8 cellular contexts compared by ENCODE assay signal in the genomic region with DNA sequence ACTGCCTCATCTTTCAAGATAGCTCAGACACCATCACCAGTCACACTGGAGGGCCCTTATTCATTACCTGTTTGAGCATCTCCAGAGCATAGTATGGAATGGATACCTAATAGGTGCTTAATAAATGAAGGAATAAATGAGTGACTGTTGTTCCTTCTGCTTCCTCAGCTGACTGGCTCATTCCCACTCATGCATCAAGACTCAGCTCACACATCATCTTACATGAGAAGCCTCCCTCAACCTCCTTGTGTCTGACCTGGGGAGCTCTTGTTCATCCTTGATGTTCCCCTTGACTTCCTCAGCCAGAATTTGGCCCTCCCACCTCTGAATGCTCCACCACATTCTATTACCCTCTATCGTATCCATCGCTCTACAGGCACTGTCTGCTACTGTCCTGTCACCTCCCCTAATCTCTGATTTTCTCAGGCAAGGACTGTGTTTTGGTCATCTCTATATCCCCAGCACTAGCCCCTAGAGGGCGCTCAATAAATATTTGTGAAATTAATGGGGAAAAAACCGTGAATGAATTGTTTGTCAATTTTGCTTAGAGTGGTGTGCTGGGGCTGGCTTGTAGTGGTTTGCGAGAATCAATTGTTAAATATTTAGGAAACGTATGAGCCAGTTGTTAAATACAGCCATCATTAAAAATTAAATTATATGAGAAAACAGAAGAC.
DNase-seq lines count a peak whose midpoint lies in the region; ATAC-seq and TF ChIP-seq lines count a peak whose summit lies in the region.

No MANE protein-coding gene starts in this region.

- H3K36me3 Mint-ChIP-seq in activated T-cell treated with anti-CD3 and anti-CD28 coated beads, Interleukin-2, amount 50 U/mL, for 72 hours (ENCODE audit: insufficient read depth in 2 of 2), result no peaks in the 10 kb centered on the region

- peak; percentile 57 for TF ChIP-seq CTCF in BJ (IDR thresholded peaks at IDR 0.05; ENCODE audit: insufficient read depth, low read depth, low read length)
- TF ChIP-seq CTCF in GM13977 (IDR thresholded peaks at IDR 0.05; ENCODE audit: extremely low read depth, insufficient read depth, missing control alignments), result peak; percentile 79

- H3K27ac Mint-ChIP-seq in activated T-cell treated with anti-CD3 and anti-CD28 coated beads, Interleukin-2, amount 50 U/mL, for 72 hours, result no peak overlapping the region

- H3K4me1 Mint-ChIP-seq in activated T-cell treated with anti-CD3 and anti-CD28 coated beads, Interleukin-2, amount 50 U/mL, for 72 hours (ENCODE audit: low read depth), result no peaks in the 10 kb centered on the region

- ATAC-seq in activated T-cell treated with anti-CD3 and anti-CD28 coated beads, Interleukin-2, amount 50 U/mL, for 72 hours (replicated peaks in 1 of 2), result peak in 1 of 2 donors; percentile 44
- no peak for ATAC-seq in GM19452 (IDR thresholded peaks at IDR 0.05; ENCODE audit: unreplicated experiment)

- in situ Hi-C loops in GM13977 (cut with MboI; ENCODE audit: low pct_unique_long_range_greater_than_20kb, low sequenced_read_pairs, unreplicated experiment), result no loop called here

- DNase-seq in BJ (ENCODE audit: low read depth) (no peak), GM13977 (ENCODE audit: low spot score) (peak; percentile 63), NCI-H460 (ENCODE audit: extremely low read depth, low read depth) (peak; percentile 43), hepatic stellate cell (ENCODE audit: low spot score) (peak; percentile 38), COLO668 (lab: John Stamatoyannopoulos, UW; ENCODE audit: unreplicated experiment) (no peak)
- peak; percentile 28 to 30 for DNase-seq in activated T-cell treated with anti-CD3 and anti-CD28 coated beads, Interleukin-2, amount 50 U/mL, for 72 hours
- DNase-seq in stimulated activated CD4-positive, alpha-beta T cell treated with anti-CD3 and anti-CD28 coated beads, Interleukin-2, amount 100 ng/mL, for 48 hours, result peak; percentile 22 to 25

- no peaks in the 10 kb centered on the region for H3K27me3 ChIP-seq in BJ (ENCODE audit: control insufficient read depth, insufficient read depth, low read length)

- H3K27me3 Mint-ChIP-seq in activated T-cell treated with anti-CD3 and anti-CD28 coated beads, Interleukin-2, amount 50 U/mL, for 72 hours (ENCODE audit: low read depth), result peaks cover 57% of the 10 kb centered on the region

- H3K9me3 Mint-ChIP-seq in activated T-cell treated with anti-CD3 and anti-CD28 coated beads, Interleukin-2, amount 50 U/mL, for 72 hours, result no peaks in the 10 kb centered on the region

- CTCF ChIA-PET in BJ (lab: Yijun Ruan, JAX), result interaction anchor here (0.8 to 3.9 kb wide), 13 partner anchors 10 to 203 kb away, joined by 3 to 33 read pairs (median 4); no protein-coding TSS in a partner anchor

- H3K4me3 ChIP-seq in BJ (ENCODE audit: low read depth, low read length), result no peak overlapping the region

- H3K36me3 ChIP-seq in BJ (ENCODE audit: control insufficient read depth, insufficient read depth, low read length), result no peaks in the 10 kb centered on the region

- POLR2A ChIA-PET in BJ (lab: Charles Lee), result no interaction called here

- no peak overlapping the region for H3K4me3 Mint-ChIP-seq in activated T-cell treated with anti-CD3 and anti-CD28 coated beads, Interleukin-2, amount 50 U/mL, for 72 hours

Comparison
In these comparisons a context has a peak if more than half of its experiments do, and no peak if none do; other contexts are left out.
1. DNase-seq: peak in GM13977 (single experiment), NCI-H460 (single experiment), activated T-cell treated with anti-CD3 and anti-CD28 coated beads, Interleukin-2, amount 50 U/mL, for 72 hours (2 of 2), hepatic stellate cell (single experiment) and stimulated activated CD4-positive, alpha-beta T cell treated with anti-CD3 and anti-CD28 coated beads, Interleukin-2, amount 100 ng/mL, for 48 hours (2 of 2); none in BJ (single experiment) and COLO668 (single experiment).